In genomic region chr20:44805991-44806729, GRCh38 we compare ENCODE assay signal across 10 cellular contexts. TPM values are rescaled to one million over a fixed set of nuclear protein-coding genes. Genes with fewer than 3 reads are reported as not detected.
DNase-seq lines count a peak whose midpoint lies in the region; ATAC-seq, FAIRE-seq and TF ChIP-seq lines count a peak whose summit lies in the region.
"Had no signal": no experiment of that assay in that cellular context is flagged by ENCODE, and none has a peak within 500 bp of the region (broad histone marks: within the 10 kb centered on the region; RNA-seq: fewer than 3 reads in every experiment).

No MANE protein-coding gene starts in this region.

- H3K4me3 ChIP-seq in right atrium auricular region = no peak overlapping the region
- H3K4me3 ChIP-seq in skeletal muscle tissue (ENCODE audit: low read length in 3 of 3) = peak overlapping the region in 1 of 3 donors; percentile 13

- no peak for TF ChIP-seq POLR2A in GM18505 (IDR thresholded peaks at IDR 0.05; ENCODE audit: borderline replicate concordance, extremely low read depth, insufficient read depth, insufficient read length)

- H3K36me3 Mint-ChIP-seq in H9 (ENCODE audit: insufficient read depth in 1 of 3, low read depth in 3 of 3) (peaks cover 0 to 11% (median 0%) of the 10 kb centered on the region in 3 experiments; a peak in 4 of 7 replicates), T-helper 17 cell (ENCODE audit: low read depth) (peaks cover 8% of the 10 kb centered on the region)
- H3K36me3 Mint-ChIP-seq in activated CD4-positive, alpha-beta memory T cell treated with anti-CD3 and anti-CD28 coated beads for 36 hours = no peaks in the 10 kb centered on the region

- no CpG with 5 or more reads among the region's 9 CpGs for WGBS in H9 (ENCODE audit: extremely low coverage, insufficient read length, low lambda C conversion rate)

- no peak overlapping the region for H2AK5ac ChIP-seq in H9 (ENCODE audit: insufficient read length, low read length)

- H3K4me3 Mint-ChIP-seq in H9 (peak overlapping the region in 1 of 2 experiments; percentile 63; a peak in 2 of 5 replicates), T-helper 17 cell (no peak overlapping the region)
- H3K4me3 Mint-ChIP-seq in activated CD4-positive, alpha-beta memory T cell treated with anti-CD3 and anti-CD28 coated beads for 36 hours = no peak overlapping the region

- H3K27me3 ChIP-seq in H9 (ENCODE audit: insufficient read depth, low read length) (peaks cover 6% of the 10 kb centered on the region), right atrium auricular region (peaks cover 3 to 12% of the 10 kb centered on the region in 2 donors), skeletal muscle tissue (ENCODE audit: control insufficient read depth in 3 of 3, insufficient read depth in 3 of 3, low read length in 3 of 3) (peaks cover 15 to 22% (median 18%) of the 10 kb centered on the region in 3 donors)

- H3K18ac ChIP-seq in H9 (ENCODE audit: insufficient read length, low read depth, low read length) = no peak overlapping the region

- H3K4me1 ChIP-seq in H9 (ENCODE audit: insufficient read depth, low read length) = no peaks in the 10 kb centered on the region; the same call in 1 of the 2 replicates
- peaks cover 0 to 10% of the 10 kb centered on the region in 2 donors for H3K4me1 ChIP-seq in right atrium auricular region
- H3K4me1 ChIP-seq in skeletal muscle tissue (ENCODE audit: control insufficient read depth in 3 of 3, insufficient read depth in 3 of 3, low read length in 3 of 3) = peaks cover 26 to 34% (median 32%) of the 10 kb centered on the region in 3 donors

- no peak overlapping the region for H3K23ac ChIP-seq in H9 (ENCODE audit: insufficient read length, low read depth, low read length)

- peaks cover 45% of the 10 kb centered on the region for H3K27me3 Mint-ChIP-seq in H9 (ENCODE audit: low read depth)
- peaks cover 70% of the 10 kb centered on the region for H3K27me3 Mint-ChIP-seq in T-helper 17 cell
- peaks cover 37% of the 10 kb centered on the region for H3K27me3 Mint-ChIP-seq in activated CD4-positive, alpha-beta memory T cell treated with anti-CD3 and anti-CD28 coated beads for 36 hours

- no peak overlapping the region for H3K56ac ChIP-seq in H9 (ENCODE audit: insufficient read length, low read depth, low read length)

- H3K23me2 ChIP-seq in H9 (ENCODE audit: insufficient read length, low read depth, low read length, poor library complexity, severe bottlenecking) = peaks cover 6% of the 10 kb centered on the region

- H3K36me3 ChIP-seq in right atrium auricular region (no peaks in the 10 kb centered on the region), skeletal muscle tissue (ENCODE audit: control insufficient read depth in 3 of 3, insufficient read depth in 3 of 3, low read length in 3 of 3) (no peaks in the 10 kb centered on the region)

- TF ChIP-seq CTCF in H9 (conservative IDR thresholded peaks at IDR 0.05) (no peak), right atrium auricular region (IDR thresholded peaks at IDR 0.05) (no peak)

- H2AFZ ChIP-seq in H9 (ENCODE audit: low read length) = no peak overlapping the region

- no peak overlapping the region for H4K91ac ChIP-seq in H9 (ENCODE audit: insufficient read length, low read depth, low read length)

- H3K27ac ChIP-seq in H9 (ENCODE audit: insufficient read length, low read depth, low read length) = no peak overlapping the region
- no peak overlapping the region for H3K27ac ChIP-seq in right atrium auricular region
- peak overlapping the region; percentile 43 for H3K27ac ChIP-seq in skeletal muscle tissue (ENCODE audit: low read depth, low read length)

- H3K79me2 ChIP-seq in H9 (ENCODE audit: insufficient read depth, low read length) = no peaks in the 10 kb centered on the region; the same call in 1 of the 2 replicates

- no peak overlapping the region for H3K14ac ChIP-seq in H9 (ENCODE audit: insufficient read depth, low read length)

- H2BK12ac ChIP-seq in H9 (ENCODE audit: insufficient read length, low read depth, low read length) = no peak overlapping the region

- intact Hi-C loops in activated CD4-positive, alpha-beta memory T cell treated with anti-CD3 and anti-CD28 coated beads for 36 hours (cut with micrococcal nuclease) = loop anchor here (10.0 kb wide), 1 partner anchor 59 kb away; no protein-coding TSS in a partner anchor

- H2BK120ac ChIP-seq in H9 (ENCODE audit: low read depth, low read length, poor library complexity, severe bottlenecking) = no peak overlapping the region

- POLR2A ChIA-PET in activated CD4-positive, alpha-beta memory T cell treated with anti-CD3 and anti-CD28 coated beads for 36 hours (lab: Charles Lee) = no interaction called here

- no peak for ATAC-seq in T-helper 17 cell
- no peak for ATAC-seq in GM18505 (IDR thresholded peaks at IDR 0.05; ENCODE audit: unreplicated experiment)

- no peak overlapping the region for H2BK5ac ChIP-seq in H9 (ENCODE audit: insufficient read length, low read length)

- no peak overlapping the region for H3T11ph ChIP-seq in H9 (ENCODE audit: low read length)

- no peak overlapping the region for H3K9ac ChIP-seq in H9 (ENCODE audit: extremely low read depth, insufficient read length, low read length)
- H3K9ac ChIP-seq in skeletal muscle tissue (ENCODE audit: low read depth in 1 of 3, low read length in 3 of 3) = peak overlapping the region in 1 of 3 donors; percentile 45

- H2BK15ac ChIP-seq in H9 (ENCODE audit: low read depth, low read length) = no peak overlapping the region

- FAIRE-seq in RCC 7860 (lab: Jason Lieb, UNC) = no peak
- FAIRE-seq: keratinocyte had no signal

- CTCF ChIA-PET in activated CD4-positive, alpha-beta memory T cell treated with anti-CD3 and anti-CD28 coated beads for 36 hours (lab: Charles Lee) = no interaction called here

- no peak overlapping the region for H4K5ac ChIP-seq in H9 (ENCODE audit: insufficient read length, low read depth, low read length)

- peak; percentile 83 for DNase-seq in H9
- DNase-seq in SK-N-DZ (ENCODE audit: low spot score) = peak; percentile 99
- peak; percentile 82 for DNase-seq in right atrium auricular region (ENCODE audit: low spot score)
- no peak for DNase-seq in T-helper 17 cell
- DNase-seq in RCC 7860 (ENCODE audit: low spot score) = no peak
- no peak for DNase-seq in activated CD4-positive, alpha-beta memory T cell treated with anti-CD3 and anti-CD28 coated beads for 36 hours
- DNase-seq: activated naive CD4-positive, alpha-beta T cell treated with anti-CD3 and anti-CD28 coated beads, Interleukin-2, amount 50 U/mL, for 16 hours had no signal

- no peak overlapping the region for H2BK20ac ChIP-seq in H9 (ENCODE audit: low read depth, low read length, poor library complexity, severe bottlenecking)

- H3K4me1 Mint-ChIP-seq in H9 = peaks cover 8 to 45% of the 10 kb centered on the region in 2 experiments
- peaks cover 3% of the 10 kb centered on the region for H3K4me1 Mint-ChIP-seq in T-helper 17 cell
- H3K4me1 Mint-ChIP-seq in activated CD4-positive, alpha-beta memory T cell treated with anti-CD3 and anti-CD28 coated beads for 36 hours (ENCODE audit: low read depth) = peaks cover 5% of the 10 kb centered on the region

- no peak overlapping the region for H3K27ac Mint-ChIP-seq in H9
- no peak overlapping the region for H3K27ac Mint-ChIP-seq in T-helper 17 cell
- H3K27ac Mint-ChIP-seq in activated CD4-positive, alpha-beta memory T cell treated with anti-CD3 and anti-CD28 coated beads for 36 hours = no peak overlapping the region

- no peak overlapping the region for H3K4ac ChIP-seq in H9 (ENCODE audit: low read depth, low read length)

- H3K9me3 Mint-ChIP-seq in H9 = peaks cover 0 to 1% of the 10 kb centered on the region in 2 experiments; a peak in 2 of 5 replicates
- H3K9me3 Mint-ChIP-seq in activated CD4-positive, alpha-beta memory T cell treated with anti-CD3 and anti-CD28 coated beads for 36 hours = no peaks in the 10 kb centered on the region

- H3K4me2 ChIP-seq in H9 (ENCODE audit: insufficient read depth, insufficient read length, low read length) = no peak overlapping the region

- H3K9me3 ChIP-seq in H9 (ENCODE audit: control insufficient read depth, low read depth, low read length) (no peaks in the 10 kb centered on the region), right atrium auricular region (no peaks in the 10 kb centered on the region), skeletal muscle tissue (ENCODE audit: control insufficient read depth in 3 of 3, low read length in 3 of 3) (peaks cover 0 to 1% (median 0%) of the 10 kb centered on the region in 3 donors), T-helper 17 cell (ENCODE audit: control insufficient read depth, low read length, poor library complexity, severe bottlenecking) (no peaks in the 10 kb centered on the region)

- no peaks in the 10 kb centered on the region for H3K79me1 ChIP-seq in H9 (ENCODE audit: insufficient read depth, low read depth, low read length, poor library complexity, severe bottlenecking)

- H4K8ac ChIP-seq in H9 (replicated peaks; ENCODE audit: insufficient read length, low read depth, low read length) = no peak overlapping the region

- no peaks in the 10 kb centered on the region for H4K20me1 ChIP-seq in H9 (ENCODE audit: control insufficient read depth, insufficient read depth, insufficient read length)

RNA-seq across cellular contexts. Expression of gene RIMS4, which starts 4.2 kb away (rescaled TPM):
- total RNA-seq in H9 (2021) (15.5 and 16.3 TPM in 2 replicates), right atrium auricular region (1 to 10 TPM in 1 of 2 donors, under 1 TPM in 1; 0.47 to 1.5 TPM), skeletal muscle tissue (3.1 TPM), T-helper 17 cell (not detected)
- polyA plus RNA-seq in SK-N-DZ (2014; cell fraction: cytosol; rRNA removed) = 50.9 and 55.4 TPM in 2 replicates
- 29.8 and 30.5 TPM in 2 replicates for polyA plus RNA-seq in SK-N-DZ (2014; cell fraction: nucleus; rRNA removed)
- not detected for total RNA-seq in activated CD4-positive, alpha-beta memory T cell treated with anti-CD3 and anti-CD28 coated beads for 36 hours
- polyA plus RNA-seq: keratinocyte had no signal

Comparison
In these comparisons a context has a peak if more than half of its experiments do, and no peak if none do; other contexts are left out.
1. DNase-seq: peak in H9 (single experiment), SK-N-DZ (single experiment) and right atrium auricular region (single experiment); none in T-helper 17 cell (0 of 3), RCC 7860 (single experiment) and activated CD4-positive, alpha-beta memory T cell treated with anti-CD3 and anti-CD28 coated beads for 36 hours (single experiment).